In the genomic region with DNA sequence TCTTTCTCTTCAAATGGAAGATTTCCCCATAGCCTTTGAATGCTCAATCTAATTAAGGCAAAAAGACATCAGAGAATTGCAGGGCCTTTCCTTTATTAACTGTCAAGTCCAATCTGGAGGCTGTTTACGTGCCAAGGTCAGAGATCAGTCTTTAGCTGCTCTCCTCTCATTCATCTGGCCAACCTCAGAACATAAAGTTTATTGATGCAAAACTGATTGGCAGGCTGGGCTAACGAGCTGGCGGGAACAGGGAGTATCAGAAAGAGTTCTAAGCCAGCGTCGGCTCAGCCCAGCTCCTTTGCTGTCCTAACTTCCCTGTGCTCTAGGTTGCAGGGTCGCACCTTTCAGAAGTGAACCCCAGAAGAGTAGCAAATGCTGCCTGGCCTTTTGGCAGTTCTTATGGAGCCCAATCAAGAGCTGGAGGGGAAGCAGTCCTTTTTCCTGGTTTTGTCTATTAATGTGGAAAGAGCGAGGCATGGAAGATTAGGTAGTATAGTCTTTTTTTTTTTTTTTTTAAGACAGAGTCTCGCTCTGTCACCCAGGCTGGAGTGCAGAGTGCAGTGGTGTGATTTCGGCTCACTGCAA, we compare ENCODE assay signal across 7 cellular contexts. TPM values are rescaled to one million over a fixed set of nuclear protein-coding genes. Genes with fewer than 3 reads are reported as not detected.
DNase-seq lines count a peak whose midpoint lies in the region; ATAC-seq and TF ChIP-seq lines count a peak whose summit lies in the region.
"Not testable (repeated sequence)": the region's sequence is repeated elsewhere in the genome, so short reads cannot be mapped to it uniquely, and the experiment has no call there.

No MANE protein-coding gene starts in this region.

- peaks cover 58% of the 10 kb centered on the region for H3K4me1 ChIP-seq in DOHH2 (ENCODE audit: control insufficient read depth, low read length)
- H3K4me1 ChIP-seq in colonic mucosa, result not testable (repeated sequence)

- peak overlapping the region; percentile 84; the same call in 1 of the 2 replicates for H3K27ac Mint-ChIP-seq in WTC11
- H3K27ac Mint-ChIP-seq in nephron, result peak overlapping the region in 2 of 3 experiments; percentile 36 to 49

- peak overlapping the region; percentile 79 for H3K27ac ChIP-seq in DOHH2 (ENCODE audit: low read depth, low read length)
- peak overlapping the region; percentile 35 for H3K27ac ChIP-seq in colonic mucosa

- H3K9me2 ChIP-seq in DOHH2 (replicated peaks; ENCODE audit: control insufficient read depth, low read length), result not testable (repeated sequence)

- H3K9me3 ChIP-seq in DOHH2 (ENCODE audit: control insufficient read depth, insufficient read depth, low read length); colonic mucosa: not testable (repeated sequence)

- POLR2A ChIA-PET in WTC11 (lab: Charles Lee), result not testable (repeated sequence)

- not testable (repeated sequence) for TF ChIP-seq CTCF in DOHH2 (IDR thresholded peaks at IDR 0.05; ENCODE audit: low read depth, low read length, poor library complexity, severe bottlenecking); WTC11 (IDR thresholded peaks at IDR 0.05); colonic mucosa (IDR thresholded peaks at IDR 0.05); nephron (IDR thresholded peaks at IDR 0.05; ENCODE audit: unreplicated experiment in 3 of 3)

- peaks cover 15% of the 10 kb centered on the region for H3K79me2 ChIP-seq in DOHH2 (ENCODE audit: control insufficient read depth, low read length)

- H3K4me3 ChIP-seq in DOHH2 (ENCODE audit: low read length), result peak overlapping the region; percentile 47
- H3K4me3 ChIP-seq in colonic mucosa, result not testable (repeated sequence)

- not testable (repeated sequence) for H3K36me3 Mint-ChIP-seq in WTC11; nephron (ENCODE audit: low read depth)

- peaks cover 22% of the 10 kb centered on the region for H3F3A ChIP-seq in DOHH2 (ENCODE audit: control insufficient read depth, insufficient read depth)

- not testable (repeated sequence) for H3K27me3 ChIP-seq in DOHH2 (ENCODE audit: control insufficient read depth, low read length); colonic mucosa

- CTCF ChIA-PET in WTC11 (lab: Charles Lee), result interaction anchor here (1.5 kb wide), 1 partner anchor 65 kb away, joined by 5 read pairs; no protein-coding TSS in a partner anchor

- not testable (repeated sequence) for H3K27me3 Mint-ChIP-seq in WTC11 (ENCODE audit: low read depth); nephron (ENCODE audit: low read depth)

- DNase-seq in NCI-H82 (lab: John Stamatoyannopoulos, UW) (peak; percentile 12), colonic mucosa (peak; percentile 52), kidney tubule cell (ENCODE audit: low spot score) (peak; percentile 30), renal cortical epithelial cell (ENCODE audit: low read depth) (peak; percentile 76)
- not testable (repeated sequence) for DNase-seq in WTC11 (ENCODE audit: low spot score)

- H3K4me1 Mint-ChIP-seq in WTC11, nephron: not testable (repeated sequence)

- peak overlapping the region in 1 of 2 donors; percentile 46 for H3K9ac ChIP-seq in colonic mucosa (ENCODE audit: low read depth in 2 of 2, low read length in 2 of 2)

- intact Hi-C loops in colonic mucosa (cut with DNase I), result not testable (repeated sequence)

- not testable (repeated sequence) for H3K9me3 Mint-ChIP-seq in WTC11, nephron

- not testable (repeated sequence) for H3K36me3 ChIP-seq in DOHH2 (ENCODE audit: control insufficient read depth, low read length); colonic mucosa

- not testable (repeated sequence) for H3K4me3 Mint-ChIP-seq in WTC11
- peak overlapping the region in 1 of 3 experiments; percentile 50 for H3K4me3 Mint-ChIP-seq in nephron

- H4K20me1 ChIP-seq in DOHH2 (ENCODE audit: control insufficient read depth, insufficient read depth, low read depth, low read length), result not testable (repeated sequence)

- ATAC-seq in WTC11, result not testable (repeated sequence)

- peak overlapping the region; percentile 68 for H3K4me2 ChIP-seq in DOHH2 (ENCODE audit: low read length)

RNA-seq across cellular contexts. Expression of a gene that starts 47.5 kb away (rescaled TPM):
- total RNA-seq in WTC11 (2021), result 38.6 to 40.4 TPM (median 39.6 TPM) in 3 replicates
- 10 to 100 TPM; 24.6 to 36.8 TPM for total RNA-seq in colonic mucosa
- 34.8 and 63.4 TPM in 2 replicates for total RNA-seq in renal cortical epithelial cell
